ENCODE assay signal across 24 cellular contexts in the genomic region with DNA sequence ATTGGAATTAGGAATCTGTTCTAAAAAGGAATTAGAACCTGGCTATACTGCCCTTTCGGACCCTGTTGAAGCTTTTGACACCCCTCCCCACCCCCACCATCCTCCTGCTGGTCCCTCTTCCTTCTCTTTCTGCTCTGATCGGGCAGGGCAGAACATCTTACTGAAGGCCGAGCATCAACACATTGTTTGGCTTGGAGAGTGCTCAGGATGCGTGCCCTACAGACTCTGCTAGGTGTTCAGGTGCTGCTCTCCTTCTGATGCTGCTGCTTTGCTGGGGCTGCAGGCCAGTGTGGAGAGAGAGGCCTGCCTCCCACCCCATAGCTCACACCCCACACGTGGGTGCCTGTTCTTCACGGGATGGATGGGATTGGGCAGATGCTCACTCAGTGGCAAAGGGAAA.
"Had no signal": no experiment of that assay in that cellular context is flagged by ENCODE, and none has a peak within 500 bp of the region (broad histone marks: within the 10 kb centered on the region; RNA-seq: fewer than 3 reads in every experiment).

No MANE protein-coding gene starts in this region.

- H3K9me3 ChIP-seq: esophagus muscularis mucosa, gastroesophageal sphincter, heart right ventricle, left lung, prostate gland, right atrium auricular region, stomach, thyroid gland had no signal

- ATAC-seq: foreskin keratinocyte; gastroesophageal sphincter; heart right ventricle; left cardiac atrium; left lung; naive thymus-derived CD4-positive, alpha-beta T cell; sciatic nerve; stimulated activated effector memory CD8-positive, alpha-beta T cell treated with anti-CD3 and anti-CD28 coated beads, Interleukin-12 subunit alpha, Interleukin-12 subunit beta, amount 100 ng/mL, for 72 hours had no signal

- H3K36me3 ChIP-seq: esophagus muscularis mucosa, gastroesophageal sphincter, heart right ventricle, left lung, prostate gland, right atrium auricular region, stomach, thyroid gland had no signal

- H3K4me1 ChIP-seq: esophagus muscularis mucosa, foreskin keratinocyte, gastroesophageal sphincter, heart right ventricle, left lung, prostate gland, right atrium auricular region, stomach, thyroid gland had no signal

- FAIRE-seq: endothelial cell of umbilical vein, islet of Langerhans had no signal

- H3K4me3 ChIP-seq: coronary artery, esophagus muscularis mucosa, gastroesophageal sphincter, heart right ventricle, left lung, prostate gland, right atrium auricular region, stomach, thyroid gland had no signal

- DNase-seq: dermis blood vessel endothelial cell; effector memory CD4-positive, alpha-beta T cell; foreskin keratinocyte; heart right ventricle; hippocampal formation; left cardiac atrium; left lung; mesendoderm; midbrain; naive thymus-derived CD4-positive, alpha-beta T cell; stimulated activated CD4-positive, alpha-beta T cell treated with anti-CD3 and anti-CD28 coated beads, Interleukin-2, amount 100 ng/mL, for 24 hours; stimulated activated CD4-positive, alpha-beta T cell treated with anti-CD3 and anti-CD28 coated beads, Interleukin-4, amount 100 ng/mL, for 24 hours; stimulated activated naive CD4-positive, alpha-beta T cell treated with Interleukin-2 at 50 U/mL for 16 hours; stomach; thyroid gland had no signal

- H3K27ac ChIP-seq: coronary artery, esophagus muscularis mucosa, foreskin keratinocyte, gastroesophageal sphincter, heart right ventricle, left lung, prostate gland, right atrium auricular region, stomach, thyroid gland had no signal

- H3K27me3 ChIP-seq: foreskin keratinocyte, right atrium auricular region, stomach, thyroid gland had no signal
